ENCODE assay signal across 8 cellular contexts in genomic region chr6:13795041-13795748, GRCh38. TPM values are rescaled to one million over a fixed set of nuclear protein-coding genes. Genes with fewer than 3 reads are reported as not detected.
DNase-seq lines count a peak whose midpoint lies in the region; ATAC-seq and TF ChIP-seq lines count a peak whose summit lies in the region.

No MANE protein-coding gene starts in this region.

- peaks cover 20 to 47% of the 10 kb centered on the region in 2 donors for H3K36me3 Mint-ChIP-seq in CD14-positive monocyte

- no peaks in the 10 kb centered on the region for H3K9me3 ChIP-seq in lung (ENCODE audit: control insufficient read depth in 2 of 2, insufficient read depth in 1 of 2, low read length in 1 of 2)

- H3K27ac ChIP-seq in lung (ENCODE audit: low read depth in 1 of 2, low read length in 1 of 2), result no peak overlapping the region

- ATAC-seq in HG03460 (IDR thresholded peaks at IDR 0.05; ENCODE audit: unreplicated experiment), result peak; percentile 85
- ATAC-seq in lung (ENCODE audit: insufficient read depth, low FRiP score), result peak; percentile 89

- no peaks in the 10 kb centered on the region for H3K9me3 Mint-ChIP-seq in CD14-positive monocyte

- TF ChIP-seq CTCF in CD14-positive monocyte (IDR thresholded peaks at IDR 0.05) (peak; percentile 93), lung (IDR thresholded peaks at IDR 0.05; ENCODE audit: control extremely low read depth, extremely low read depth) (peak; percentile 81)

- WGBS in lung, 2 donors, result 44 to 46% methylated on average over 8 of the region's 8 CpGs

- H3K27me3 Mint-ChIP-seq in CD14-positive monocyte (ENCODE audit: low read depth in 3 of 3), result no peaks in the 10 kb centered on the region

- intact Hi-C loops in CD14-positive monocyte (cut with micrococcal nuclease), result loop anchor here in 1 of 2 donors (5.0 to 10.0 kb wide), 2 partner anchors 267 to 1840 kb away; no protein-coding TSS in a partner anchor

- no peaks in the 10 kb centered on the region for H3K27me3 ChIP-seq in lung (ENCODE audit: control insufficient read depth, insufficient read depth)

- H3K4me3 ChIP-seq in lung, result no peak overlapping the region

- H3K4me1 ChIP-seq in lung (ENCODE audit: control insufficient read depth in 2 of 2, insufficient read depth in 2 of 2, low read length in 2 of 2), result peaks cover 0 to 12% of the 10 kb centered on the region in 2 donors

- no peak overlapping the region for H3K4me3 Mint-ChIP-seq in CD14-positive monocyte

- peak overlapping the region in 1 of 7 donors; percentile 24 for H3K27ac Mint-ChIP-seq in CD14-positive monocyte

- H3K36me3 ChIP-seq in lung (ENCODE audit: control insufficient read depth in 2 of 2, insufficient read depth in 2 of 2, low read length in 2 of 2), result peaks cover 3 to 5% of the 10 kb centered on the region in 2 donors

- DNase-seq in CD14-positive monocyte (ENCODE audit: low spot score) (peak; percentile 70), GM19240 (ENCODE audit: insufficient read length, low spot score) (peak; percentile 58), NCI-H748 (lab: John Stamatoyannopoulos, UW; ENCODE audit: unreplicated experiment) (peak; percentile 80), ecto neural progenitor cell (ENCODE audit: low spot score) (peak; percentile 74), lung (ENCODE audit: low spot score) (peak; percentile 84)
- DNase-seq in activated CD4-positive, alpha-beta T cell treated with anti-CD3 and anti-CD28 coated beads, Interleukin-2, amount 50 U/mL, for 24 hours (ENCODE audit: low read depth in 1 of 2, low spot score in 1 of 2), result peak; percentile 71 to 85
- peak; percentile 61 for DNase-seq in stimulated activated CD8-positive, alpha-beta memory T cell treated with anti-CD3 and anti-CD28 coated beads, Interleukin-12 subunit alpha, Interleukin-12 subunit beta, amount 100 ng/mL, for 4 hours (ENCODE audit: low read depth)

- H3K4me1 Mint-ChIP-seq in CD14-positive monocyte, result peaks cover 4% of the 10 kb centered on the region

RNA-seq across cellular contexts. Expression of gene MCUR1, which starts 19.2 kb away (rescaled TPM):
- 1 to 10 TPM; 5.2 to 7.8 TPM for polyA plus RNA-seq in CD14-positive monocyte
- total RNA-seq in lung, result 10 to 100 TPM; 16.8 to 24.5 TPM
- polyA plus RNA-seq in lung, result 10 to 100 TPM in 1 of 2 donors, 1 to 10 TPM in 1; 8.0 to 42.1 TPM
